9 cellular contexts compared by ENCODE assay signal in genomic region chr2:15577071-15577706, GRCh38. TPM values are rescaled to one million over a fixed set of nuclear protein-coding genes. Genes with fewer than 3 reads are reported as not detected.
A peak's percentile ranks its signal among the peaks of the same experiment; 100 is the strongest.
DNase-seq lines count a peak whose midpoint lies in the region; ATAC-seq and TF ChIP-seq lines count a peak whose summit lies in the region.
"Had no signal": no experiment of that assay in that cellular context is flagged by ENCODE, and none has a peak within 500 bp of the region (broad histone marks: within the 10 kb centered on the region; RNA-seq: fewer than 3 reads in every experiment).

No MANE protein-coding gene starts in this region.

- CTCF ChIA-PET in SK-N-SH (lab: Yijun Ruan, JAX) = interaction anchor here (0.5 to 5.9 kb wide), 106 partner anchors 9 to 1995 kb away, joined by 3 to 98 read pairs (median 4); partner anchors contain the start of genes DDX1, LRATD1 and NBAS
- CTCF ChIA-PET in activated naive CD4-positive, alpha-beta T cell treated with anti-CD3 and anti-CD28 coated beads for 36 hours (lab: Charles Lee) = interaction anchor here (0.6 to 2.8 kb wide), 33 partner anchors 9 to 711 kb away, joined by 3 to 21 read pairs (median 5); partner anchors contain the start of genes DDX1 and NBAS

- H3K4me3 ChIP-seq in SK-N-SH (ENCODE audit: low read depth in 2 of 2, low read length in 1 of 2) (no peak overlapping the region), cardiac muscle cell (no peak overlapping the region)

- no peak overlapping the region for H2AFZ ChIP-seq in SK-N-SH (ENCODE audit: low read depth)

- no peaks in the 10 kb centered on the region for H3K9me3 Mint-ChIP-seq in activated naive CD4-positive, alpha-beta T cell treated with anti-CD3 and anti-CD28 coated beads for 36 hours
- H3K9me3 Mint-ChIP-seq: stimulated activated naive CD8-positive, alpha-beta T cell treated with anti-CD3 and anti-CD28 coated beads, Interleukin-15, Interleukin-2, amounts not matched to agents 100 ng/mL and 50 ng/mL, for 24 hours had no signal

- TF ChIP-seq RAD21 in SK-N-SH (IDR thresholded peaks at IDR 0.05; ENCODE audit: low read length) = peak; percentile 100

- H3K9me2 ChIP-seq in SK-N-SH = no peaks in the 10 kb centered on the region

- no peak overlapping the region for H3K9ac ChIP-seq in SK-N-SH

- DNase-seq in NCI-H1048 (lab: John Stamatoyannopoulos, UW) = peak; percentile 40
- peak; percentile 73 for DNase-seq in SK-N-SH
- DNase-seq in activated naive CD4-positive, alpha-beta T cell treated with anti-CD3 and anti-CD28 coated beads for 36 hours = peak; percentile 97
- DNase-seq in cardiac muscle cell (ENCODE audit: low read depth in 1 of 2, low spot score in 1 of 2) = peak; percentile 89 to 93
- DNase-seq in putamen (ENCODE audit: low spot score) = peak; percentile 72
- no peak for DNase-seq in GM19238 (ENCODE audit: insufficient read length, low spot score)

- no peak for TF ChIP-seq EP300 in SK-N-SH (IDR thresholded peaks at IDR 0.05; ENCODE audit: borderline replicate concordance in 1 of 2, low read depth in 1 of 2, low read length in 1 of 2)

- no peaks in the 10 kb centered on the region for H3K79me2 ChIP-seq in SK-N-SH (ENCODE audit: insufficient read depth)

- H4K20me1 ChIP-seq in SK-N-SH (ENCODE audit: insufficient read depth) = no peaks in the 10 kb centered on the region

- no peaks in the 10 kb centered on the region for H3F3A ChIP-seq in SK-N-SH (replicated peaks; ENCODE audit: insufficient read depth)

- no peaks in the 10 kb centered on the region for H3K36me3 Mint-ChIP-seq in activated naive CD4-positive, alpha-beta T cell treated with anti-CD3 and anti-CD28 coated beads for 36 hours (ENCODE audit: low read depth)

- ATAC-seq in HG02623 (IDR thresholded peaks at IDR 0.05; ENCODE audit: unreplicated experiment) = peak; percentile 89

- H3K4me3 Mint-ChIP-seq in activated naive CD4-positive, alpha-beta T cell treated with anti-CD3 and anti-CD28 coated beads for 36 hours = no peak overlapping the region
- H3K4me3 Mint-ChIP-seq: stimulated activated naive CD8-positive, alpha-beta T cell treated with anti-CD3 and anti-CD28 coated beads, Interleukin-15, Interleukin-2, amounts not matched to agents 100 ng/mL and 50 ng/mL, for 24 hours had no signal

- intact Hi-C loops in activated naive CD4-positive, alpha-beta T cell treated with anti-CD3 and anti-CD28 coated beads for 36 hours (cut with micrococcal nuclease) = loop anchor here (1.0 to 10.0 kb wide), 7 partner anchors 16 to 674 kb away; partner anchors contain the start of gene NBAS

- TF ChIP-seq CTCF in GM12874 (IDR thresholded peaks at IDR 0.05; ENCODE audit: insufficient read depth, low read depth, low read length) = peak; percentile 82
- TF ChIP-seq CTCF in SK-N-SH (IDR thresholded peaks at IDR 0.05) = peak; percentile 95
- TF ChIP-seq CTCF in cardiac muscle cell (IDR thresholded peaks at IDR 0.05; ENCODE audit: low read depth, low read length) = peak; percentile 89

- H3K9me3 ChIP-seq in SK-N-SH (no peaks in the 10 kb centered on the region), cardiac muscle cell (ENCODE audit: low read depth) (no peaks in the 10 kb centered on the region)

- H3K27ac ChIP-seq in SK-N-SH (ENCODE audit: low read depth in 2 of 2, low read length in 1 of 2) (no peak overlapping the region), cardiac muscle cell (no peak overlapping the region)

- no peak overlapping the region for H3K27ac Mint-ChIP-seq in activated naive CD4-positive, alpha-beta T cell treated with anti-CD3 and anti-CD28 coated beads for 36 hours
- H3K27ac Mint-ChIP-seq: stimulated activated naive CD8-positive, alpha-beta T cell treated with anti-CD3 and anti-CD28 coated beads, Interleukin-15, Interleukin-2, amounts not matched to agents 100 ng/mL and 50 ng/mL, for 24 hours had no signal

- no peaks in the 10 kb centered on the region for H3K4me1 Mint-ChIP-seq in activated naive CD4-positive, alpha-beta T cell treated with anti-CD3 and anti-CD28 coated beads for 36 hours (ENCODE audit: low read depth)

- no peaks in the 10 kb centered on the region for H3K27me3 Mint-ChIP-seq in activated naive CD4-positive, alpha-beta T cell treated with anti-CD3 and anti-CD28 coated beads for 36 hours (ENCODE audit: low read depth)

- H3K4me1 ChIP-seq in SK-N-SH (ENCODE audit: control insufficient read depth in 1 of 2, insufficient read depth in 2 of 2, low read depth in 1 of 2, low read length in 1 of 2) (no peaks in the 10 kb centered on the region), cardiac muscle cell (ENCODE audit: low read depth) (no peaks in the 10 kb centered on the region)

- H3K36me3 ChIP-seq in SK-N-SH (replicated peaks in 1 of 2; ENCODE audit: control insufficient read depth in 1 of 2, insufficient read depth in 2 of 2, low read length in 1 of 2) (no peaks in the 10 kb centered on the region), cardiac muscle cell (no peaks in the 10 kb centered on the region)

- POLR2A ChIA-PET in SK-N-SH (lab: Yijun Ruan, JAX) = interaction anchor here (0.6 kb wide), 1 partner anchor 12 kb away, joined by 3 read pairs; no protein-coding TSS in a partner anchor

- WGBS in SK-N-SH (ENCODE audit: low lambda C conversion rate) = 2% methylated on average over 6 of the region's 6 CpGs

- H3K4me2 ChIP-seq in SK-N-SH = no peak overlapping the region

- H3K27me3 ChIP-seq in SK-N-SH (ENCODE audit: insufficient read depth) = no peaks in the 10 kb centered on the region
- H3K27me3 ChIP-seq in cardiac muscle cell = no peaks in the 10 kb centered on the region

TF ChIP-seq in SK-N-SH, 30 proteins besides CTCF, POLR2A, EP300 and RAD21:
- TF ChIP-seq NRF1 (IDR thresholded peaks at IDR 0.05; ENCODE audit: low read depth, low read length) (no peak), RXRA (IDR thresholded peaks at IDR 0.05; ENCODE audit: borderline replicate concordance, low read depth) (no peak), ELF1 (IDR thresholded peaks at IDR 0.05) (no peak), RCOR1 (IDR thresholded peaks at IDR 0.05; ENCODE audit: low read length) (0 out of 2 replicates have a peak, but pooled peaks have one; percentile 30), MXI1 (IDR thresholded peaks at IDR 0.05; ENCODE audit: low read depth, low read length) (no peak), RFX5 (IDR thresholded peaks at IDR 0.05; ENCODE audit: low read length) (peak; percentile 48; the same call in 1 of the 2 replicates), CHD2 (IDR thresholded peaks at IDR 0.05; ENCODE audit: low read length, partially characterized antibody) (no peak), USF2 (IDR thresholded peaks at IDR 0.05; ENCODE audit: borderline replicate concordance, low read depth, low read length) (no peak), SMC3 (IDR thresholded peaks at IDR 0.05; ENCODE audit: low read depth, low read length) (peak; percentile 85)
- TF ChIP-seq, protein P1, sequence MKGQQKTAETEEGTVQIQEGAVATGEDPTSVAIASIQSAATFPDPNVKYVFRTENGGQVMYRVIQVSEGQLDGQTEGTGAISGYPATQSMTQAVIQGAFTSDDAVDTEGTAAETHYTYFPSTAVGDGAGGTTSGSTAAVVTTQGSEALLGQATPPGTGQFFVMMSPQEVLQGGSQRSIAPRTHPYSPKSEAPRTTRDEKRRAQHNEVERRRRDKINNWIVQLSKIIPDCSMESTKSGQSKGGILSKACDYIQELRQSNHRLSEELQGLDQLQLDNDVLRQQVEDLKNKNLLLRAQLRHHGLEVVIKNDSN (IDR thresholded peaks at IDR 0.05; ENCODE audit: borderline replicate concordance, low read depth) = no peak

RNA-seq across cellular contexts. Expression of gene DDX1, which starts 14.5 kb away (rescaled TPM):
- polyA plus RNA-seq in SK-N-SH (2012; rRNA removed) (54.5 and 64.2 TPM in 2 replicates), cardiac muscle cell (109 and 114 TPM in 2 replicates)
- 78.8 and 102 TPM in 2 replicates for polyA plus RNA-seq in SK-N-SH (2012; cell fraction: cytosol; rRNA removed)
- 24.5 and 47.8 TPM in 2 replicates for polyA plus RNA-seq in SK-N-SH (2012; cell fraction: nucleus; rRNA removed)
- total RNA-seq in activated naive CD4-positive, alpha-beta T cell treated with anti-CD3 and anti-CD28 coated beads for 36 hours = 10 to 100 TPM; 61.7 to 64.1 TPM
- total RNA-seq in cardiac muscle cell = 37.5 and 37.9 TPM in 2 replicates

RNA-seq across cellular contexts. Expression of gene NBAS, which starts 16.1 kb away (rescaled TPM):
- polyA plus RNA-seq in SK-N-SH (2012; rRNA removed) = 11.9 and 12.0 TPM in 2 replicates
- polyA plus RNA-seq in SK-N-SH (2012; cell fraction: cytosol; rRNA removed) = 9.5 and 11.4 TPM in 2 replicates
- 23.4 and 24.0 TPM in 2 replicates for polyA plus RNA-seq in SK-N-SH (2012; cell fraction: nucleus; rRNA removed)
- total RNA-seq in activated naive CD4-positive, alpha-beta T cell treated with anti-CD3 and anti-CD28 coated beads for 36 hours = 10 to 100 TPM; 45.5 to 46.4 TPM
- 55.4 and 74.8 TPM in 2 replicates for total RNA-seq in cardiac muscle cell
- 32.4 and 37.3 TPM in 2 replicates for polyA plus RNA-seq in cardiac muscle cell
